In the genomic region with DNA sequence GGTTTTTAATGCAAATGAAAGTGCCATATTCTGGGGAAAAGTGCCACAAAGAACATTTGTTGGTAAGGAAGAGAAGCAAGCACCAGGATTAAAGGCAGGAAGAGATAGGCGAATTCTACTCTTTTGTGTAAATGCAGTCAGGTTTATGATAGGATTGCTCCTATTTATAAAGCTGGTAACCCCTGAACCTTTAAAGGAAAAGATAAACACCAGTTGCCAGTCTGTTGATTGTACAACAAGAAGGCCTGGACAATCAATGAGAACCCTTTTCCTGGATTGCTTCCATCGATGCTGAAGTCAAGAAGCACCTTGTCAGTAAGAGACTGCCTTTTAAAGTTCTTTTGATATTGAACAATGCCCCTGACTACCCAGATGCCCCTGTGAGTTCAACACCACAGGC, we compare ENCODE assay signal across 6 cellular contexts.
"Had no signal": no experiment of that assay in that cellular context is flagged by ENCODE, and none has a peak within 500 bp of the region (broad histone marks: within the 10 kb centered on the region; RNA-seq: fewer than 3 reads in every experiment).

No MANE protein-coding gene starts in this region.

- H3K9me3 ChIP-seq: HAP-1 had no signal

- FAIRE-seq: HTR-8/SVneo, K562 had no signal

- H3K27ac Mint-ChIP-seq: GM23338 had no signal

- H3K9me3 Mint-ChIP-seq: GM23338 had no signal

- H3K4me3 ChIP-seq: GM23338, HAP-1, K562 had no signal

- H2AFZ ChIP-seq: GM23338 had no signal

- DNase-seq: H7, IMR-90 had no signal

- H3K4me2 ChIP-seq: GM23338 had no signal

- H3K36me3 ChIP-seq: HAP-1 had no signal

- H3K4me1 ChIP-seq: HAP-1 had no signal

- H3K4me3 Mint-ChIP-seq: GM23338 had no signal
